16 cellular contexts compared by ENCODE assay signal in the genomic region with DNA sequence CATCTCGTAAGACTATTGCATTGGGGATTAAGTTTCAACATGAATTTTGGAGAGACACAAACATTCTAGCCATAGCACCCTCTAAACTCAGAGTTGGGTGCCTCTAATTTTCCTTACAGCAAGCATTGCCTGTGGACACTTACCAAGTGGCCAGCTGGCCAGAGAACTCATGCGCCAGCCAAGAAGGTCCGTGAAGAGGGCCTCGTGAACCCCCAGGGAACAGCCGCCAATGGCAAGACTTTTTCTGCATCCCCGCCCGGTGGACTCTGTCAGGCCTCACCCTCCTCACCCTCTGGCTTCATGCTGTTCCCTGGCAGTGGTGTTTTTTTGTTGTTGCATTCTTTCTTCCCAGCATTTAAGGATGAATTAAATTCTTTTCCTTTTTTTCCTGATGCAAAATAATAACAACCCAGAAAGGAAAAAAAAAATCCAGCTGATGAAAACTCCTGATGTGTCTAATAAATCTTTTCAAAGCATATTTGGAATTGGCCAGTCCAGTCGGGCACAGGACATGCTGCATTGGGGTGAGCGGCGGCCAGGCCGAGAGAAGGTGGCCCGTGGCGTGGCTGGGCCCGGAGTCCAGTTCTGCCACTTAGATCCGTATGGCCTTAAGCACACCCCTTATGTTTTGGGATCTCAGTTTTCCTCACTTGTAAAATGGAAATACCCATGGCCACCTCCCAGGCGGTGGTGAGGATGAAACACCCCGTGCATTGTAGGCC.
"Had no signal": no experiment of that assay in that cellular context is flagged by ENCODE, and none has a peak within 500 bp of the region (broad histone marks: within the 10 kb centered on the region; RNA-seq: fewer than 3 reads in every experiment).

No MANE protein-coding gene starts in this region.

- ATAC-seq: effector memory CD8-positive, alpha-beta T cell; left colon; naive thymus-derived CD8-positive, alpha-beta T cell; stimulated activated naive CD8-positive, alpha-beta T cell treated with anti-CD3 and anti-CD28 coated beads, Interleukin-15, Interleukin-2, amounts not matched to agents 100 U/mL and 50 U/mL, for 24 hours had no signal

- H3K27ac ChIP-seq: ascending aorta, breast epithelium, SJCRH30, transverse colon had no signal

- H3K4me3 ChIP-seq: ascending aorta, breast epithelium, esophagus squamous epithelium, SJCRH30, transverse colon had no signal

- H3K27me3 ChIP-seq: ascending aorta, SJCRH30, transverse colon had no signal

- H3K9me3 ChIP-seq: ascending aorta, breast epithelium, esophagus squamous epithelium, SJCRH30, transverse colon had no signal

- H3K36me3 ChIP-seq: ascending aorta, breast epithelium, esophagus squamous epithelium, SJCRH30, transverse colon had no signal

- DNase-seq: activated CD4-positive, alpha-beta T cell treated with anti-CD3 and anti-CD28 coated beads, Interleukin-2, amount 50 U/mL, for 1 hour; activated CD8-positive, alpha-beta memory T cell treated with anti-CD3 and anti-CD28 coated beads for 24 hours; activated CD8-positive, alpha-beta memory T cell treated with anti-CD3 and anti-CD28 coated beads, Interleukin-2, amount 50 U/mL, for 48 hours; activated effector memory CD4-positive, alpha-beta T cell treated with Interleukin-2 at 50 U/mL for 16 hours; activated T-cell treated with anti-CD3 and anti-CD28 coated beads, Interleukin-2, amount 50 U/mL, for 48 hours; effector memory CD8-positive, alpha-beta T cell; esophagus squamous epithelium; hippocampal formation; left colon; naive thymus-derived CD8-positive, alpha-beta T cell; retina; SJCRH30; stimulated activated naive CD8-positive, alpha-beta T cell treated with anti-CD3 and anti-CD28 coated beads, Interleukin-15, Interleukin-2, amounts not matched to agents 100 U/mL and 50 U/mL, for 24 hours; transverse colon had no signal
